8 cellular contexts compared by ENCODE assay signal in genomic region chr19:1020868-1021425, GRCh38. TPM values are rescaled to one million over a fixed set of nuclear protein-coding genes. Genes with fewer than 3 reads are reported as not detected.
DNase-seq lines count a peak whose midpoint lies in the region; ATAC-seq and TF ChIP-seq lines count a peak whose summit lies in the region.

TMEM259 (minus strand) TSS chr19:1021123; CDS start chr19:1020996, 127 bp downstream.

- ATAC-seq in GM18909 (IDR thresholded peaks at IDR 0.05; ENCODE audit: poor library complexity, unreplicated experiment) (peak; percentile 86), HG03159 (IDR thresholded peaks at IDR 0.05; ENCODE audit: unreplicated experiment) (peak; percentile 76)

- H3K9me3 ChIP-seq in WERI-Rb-1 (ENCODE audit: severe bottlenecking) = no peaks in the 10 kb centered on the region
- no peaks in the 10 kb centered on the region for H3K9me3 ChIP-seq in breast epithelium
- H3K9me3 ChIP-seq in iPS-20b (ENCODE audit: insufficient read depth, low read depth, low read length) = no peaks in the 10 kb centered on the region

- H3K36me3 ChIP-seq in WERI-Rb-1 (peaks cover 24% of the 10 kb centered on the region), breast epithelium (no peaks in the 10 kb centered on the region), iPS-20b (ENCODE audit: insufficient read depth, low read depth, low read length) (0 out of 2 replicates have a peak, but pooled peaks cover 7% of the 10 kb centered on the region)

- TF ChIP-seq CTCF in WERI-Rb-1 (IDR thresholded peaks at IDR 0.05; ENCODE audit: low read depth, low read length) (no peak), breast epithelium (IDR thresholded peaks at IDR 0.05) (no peak)

- H3K27me3 ChIP-seq in WERI-Rb-1 (ENCODE audit: insufficient read depth, low read depth, severe bottlenecking) = no peaks in the 10 kb centered on the region
- no peaks in the 10 kb centered on the region for H3K27me3 ChIP-seq in breast epithelium
- H3K27me3 ChIP-seq in iPS-20b (ENCODE audit: insufficient read depth, low read length) = no peaks in the 10 kb centered on the region

- H3K9ac ChIP-seq in iPS-20b (ENCODE audit: low read depth, low read length) = peak within 1 kb of the TSS; percentile 70

- DNase-seq in AG08395 (ENCODE audit: low spot score) = peak; percentile 99
- peak; percentile 93 for DNase-seq in NCI-H2227 treated with DMSO at 0.1 percent for 48 hours (lab: John Stamatoyannopoulos, UW)
- peak; percentile 98 for DNase-seq in WERI-Rb-1
- DNase-seq in breast epithelium (ENCODE audit: low spot score in 2 of 2) = peak; percentile 97

- H3K4me3 ChIP-seq in WERI-Rb-1 (ENCODE audit: low read depth, low read length) (peak within 1 kb of the TSS; percentile 69), breast epithelium (peak within 1 kb of the TSS; percentile 92 to 97 (median 93)), iPS-20b (ENCODE audit: low read length) (peak within 1 kb of the TSS; percentile 94), skin epidermis (peak within 1 kb of the TSS; percentile 68 to 94 (median 88))

- peak within 1 kb of the TSS; percentile 89 for H3K27ac ChIP-seq in WERI-Rb-1
- H3K27ac ChIP-seq in breast epithelium = peak within 1 kb of the TSS; percentile 96
- H3K27ac ChIP-seq in iPS-20b (ENCODE audit: low read length) = peak within 1 kb of the TSS; percentile 99
- peak within 1 kb of the TSS; percentile 55 to 97 (median 95) for H3K27ac ChIP-seq in skin epidermis

- TF ChIP-seq POLR2A in breast epithelium (IDR thresholded peaks at IDR 0.05) = no peak

- intact Hi-C loops in breast epithelium (cut with DNase I; ENCODE audit: low total_unique reads) = no loop called here

- H3K4me1 ChIP-seq in breast epithelium = peaks cover 16 to 41% of the 10 kb centered on the region in 2 donors
- peaks cover 9% of the 10 kb centered on the region for H3K4me1 ChIP-seq in iPS-20b (ENCODE audit: insufficient read depth, low read length)

RNA-seq across cellular contexts. Expression of gene TMEM259, which starts in this region (rescaled TPM):
- total RNA-seq in breast epithelium = 100 to 1,000 TPM; 112 to 156 (median 153) TPM

Comparison
In these comparisons a context has a peak if more than half of its experiments do, and no peak if none do; other contexts are left out.
1. Peak in every context shown above with its lines: DNase-seq, ATAC-seq, H3K4me3 ChIP-seq and H3K27ac ChIP-seq.